ENCODE assay signal across 16 cellular contexts in the genomic region with DNA sequence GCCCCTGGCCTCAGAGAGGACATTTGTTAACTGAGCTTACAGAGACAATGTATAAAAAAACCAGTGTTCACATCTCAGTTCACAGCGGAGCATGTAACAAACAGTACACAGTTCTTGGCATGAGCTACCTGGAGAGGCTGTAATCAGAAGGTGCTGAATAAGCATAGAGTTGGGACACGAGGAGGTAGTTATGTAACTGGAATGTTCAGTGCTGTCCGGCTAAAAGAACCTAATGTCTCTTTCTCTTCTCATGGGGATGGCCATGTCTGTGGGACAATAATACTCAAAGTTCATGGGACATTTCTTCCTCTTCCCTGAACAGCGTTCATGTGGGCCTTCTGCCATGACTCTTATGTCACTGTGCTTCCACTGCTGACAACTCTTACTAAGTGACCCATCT.
"Had no signal": no experiment of that assay in that cellular context is flagged by ENCODE, and none has a peak within 500 bp of the region (broad histone marks: within the 10 kb centered on the region; RNA-seq: fewer than 3 reads in every experiment).

No MANE protein-coding gene starts in this region.

- H3K27ac Mint-ChIP-seq: activated naive CD4-positive, alpha-beta T cell treated with anti-CD3 and anti-CD28 coated beads for 36 hours; activated T-helper 17 cell treated with anti-CD3 and anti-CD28 coated beads, Interleukin-2, amount 50 U/mL, for 72 hours; stimulated activated memory B cell treated with anti-CD40 and anti-IgM and Interleukin-4, amounts not matched to agents 10 μg/mL and 1 μg/mL and 100 μg/mL, for 72 hours had no signal

- H3K4me3 Mint-ChIP-seq: activated naive CD4-positive, alpha-beta T cell treated with anti-CD3 and anti-CD28 coated beads for 36 hours; activated T-helper 17 cell treated with anti-CD3 and anti-CD28 coated beads, Interleukin-2, amount 50 U/mL, for 72 hours; stimulated activated memory B cell treated with anti-CD40 and anti-IgM and Interleukin-4, amounts not matched to agents 10 μg/mL and 1 μg/mL and 100 μg/mL, for 72 hours had no signal

- DNase-seq: activated CD4-positive, alpha-beta T cell treated with anti-CD3 and anti-CD28 coated beads, Interleukin-2, amount 50 U/mL, for 48 hours; activated CD4-positive, CD25-positive, alpha-beta regulatory T cell treated with anti-CD3 and anti-CD28 coated beads, Interleukin-2, amount 50 U/mL, for 72 hours; activated naive CD4-positive, alpha-beta T cell treated with anti-CD3 and anti-CD28 coated beads for 36 hours; effector CD8-positive, alpha-beta T cell; foreskin fibroblast; naive B cell; pancreas; sigmoid colon; stimulated activated CD4-positive, alpha-beta T cell treated with anti-CD3 and anti-CD28 coated beads, Interleukin-2, amount 100 ng/mL, for 48 hours; tibial artery had no signal

- H3K27me3 ChIP-seq: cardiac muscle cell, pancreas, sigmoid colon, tibial artery, vagina had no signal

- H3K9me3 ChIP-seq: pancreas, sigmoid colon, tibial artery, vagina had no signal

- H3K4me1 ChIP-seq: pancreas, tibial artery, vagina had no signal

- H3K27me3 Mint-ChIP-seq: activated T-helper 17 cell treated with anti-CD3 and anti-CD28 coated beads, Interleukin-2, amount 50 U/mL, for 72 hours; naive B cell; stimulated activated memory B cell treated with anti-CD40 and anti-IgM and Interleukin-4, amounts not matched to agents 10 μg/mL and 1 μg/mL and 100 μg/mL, for 72 hours had no signal

- H3K4me3 ChIP-seq: cardiac muscle cell, coronary artery, lung, pancreas, sigmoid colon, tibial artery, vagina had no signal

- H3K9me3 Mint-ChIP-seq: activated naive CD4-positive, alpha-beta T cell treated with anti-CD3 and anti-CD28 coated beads for 36 hours; activated T-helper 17 cell treated with anti-CD3 and anti-CD28 coated beads, Interleukin-2, amount 50 U/mL, for 72 hours; naive B cell; stimulated activated memory B cell treated with anti-CD40 and anti-IgM and Interleukin-4, amounts not matched to agents 10 μg/mL and 1 μg/mL and 100 μg/mL, for 72 hours had no signal

- H3K27ac ChIP-seq: cardiac muscle cell, coronary artery, pancreas, sigmoid colon, tibial artery, vagina had no signal

- H3K4me1 Mint-ChIP-seq: activated T-helper 17 cell treated with anti-CD3 and anti-CD28 coated beads, Interleukin-2, amount 50 U/mL, for 72 hours had no signal

- ATAC-seq: activated T-helper 17 cell treated with anti-CD3 and anti-CD28 coated beads, Interleukin-2, amount 50 U/mL, for 72 hours; stimulated activated memory B cell treated with anti-CD40 and anti-IgM and Interleukin-4, amounts not matched to agents 10 μg/mL and 1 μg/mL and 100 μg/mL, for 72 hours had no signal
